In genomic region chr15:72786946-72787345, GRCh38 we compare ENCODE assay signal across 18 cellular contexts. TPM values are rescaled to one million over a fixed set of nuclear protein-coding genes. Genes with fewer than 3 reads are reported as not detected.
DNase-seq lines count a peak whose midpoint lies in the region; ATAC-seq, FAIRE-seq and TF ChIP-seq lines count a peak whose summit lies in the region.
"Had no signal": no experiment of that assay in that cellular context is flagged by ENCODE, and none has a peak within 500 bp of the region (broad histone marks: within the 10 kb centered on the region; RNA-seq: fewer than 3 reads in every experiment).

No MANE protein-coding gene starts in this region.

- CTCF ChIA-PET in MCF 10A (lab: Yijun Ruan, JAX) (interaction anchor here (1.5 to 2.9 kb wide), 2 partner anchors 295 kb away, joined by 4 to 17 read pairs; no protein-coding TSS in a partner anchor), RWPE1 (lab: Yijun Ruan, JAX) (interaction anchor here (1.0 kb wide), 1 partner anchor 295 kb away, joined by 3 read pairs; no protein-coding TSS in a partner anchor)

- H3K9me3 ChIP-seq in breast epithelium: no peaks in the 10 kb centered on the region
- no peaks in the 10 kb centered on the region for H3K9me3 ChIP-seq in T-helper 17 cell (ENCODE audit: control insufficient read depth, low read length, poor library complexity, severe bottlenecking)
- no peaks in the 10 kb centered on the region for H3K9me3 ChIP-seq in effector memory CD4-positive, alpha-beta T cell (ENCODE audit: control insufficient read depth, low read length)

- POLR2A ChIA-PET in MCF 10A (lab: Yijun Ruan, JAX) (interaction anchor here (1.3 kb wide), 1 partner anchor 277 kb away, joined by 5 read pairs; no protein-coding TSS in a partner anchor), RWPE1 (lab: Yijun Ruan, JAX; ENCODE audit: low non-redundant PET) (no interaction called here)

- no peak for TF ChIP-seq CTCF in breast epithelium (IDR thresholded peaks at IDR 0.05)
- TF ChIP-seq CTCF in MCF 10A (IDR thresholded peaks at IDR 0.05; ENCODE audit: unreplicated experiment): no peak
- TF ChIP-seq CTCF in RWPE1 (conservative IDR thresholded peaks at IDR 0.05; ENCODE audit: low read depth): no peak

- H3K36me3 ChIP-seq in breast epithelium: no peaks in the 10 kb centered on the region
- H3K36me3 ChIP-seq in effector memory CD4-positive, alpha-beta T cell (ENCODE audit: control insufficient read depth, insufficient read depth, low read length): no peaks in the 10 kb centered on the region

- H3K27me3 ChIP-seq in breast epithelium: no peaks in the 10 kb centered on the region
- H3K27me3 ChIP-seq in effector memory CD4-positive, alpha-beta T cell (replicated peaks; ENCODE audit: control insufficient read depth, insufficient read depth, low read length, poor library complexity, severe bottlenecking): no peaks in the 10 kb centered on the region
- H3K27me3 ChIP-seq: foreskin keratinocyte had no signal

- H3K27ac ChIP-seq in breast epithelium (peak overlapping the region; percentile 94 to 97), RWPE1 (no peak overlapping the region)
- peak overlapping the region; percentile 50 for H3K27ac ChIP-seq in effector memory CD4-positive, alpha-beta T cell (ENCODE audit: insufficient read depth, low read length, poor library complexity, severe bottlenecking)
- H3K27ac ChIP-seq: foreskin keratinocyte had no signal

- ATAC-seq in T-helper 17 cell (no peak), HG03108 (IDR thresholded peaks at IDR 0.05; ENCODE audit: unreplicated experiment) (no peak)
- ATAC-seq: foreskin keratinocyte; stimulated activated naive CD8-positive, alpha-beta T cell treated with anti-CD3 and anti-CD28 coated beads, Interleukin-15, amount 100 ng/mL, for 72 hours had no signal

- no peak for FAIRE-seq in GM12892 (lab: Jason Lieb, UNC)
- FAIRE-seq: endothelial cell of umbilical vein, TTC549, urothelium cell line had no signal

- intact Hi-C loops in breast epithelium (cut with DNase I; ENCODE audit: low total_unique reads): no loop called here
- intact Hi-C loops in MCF 10A (cut with micrococcal nuclease): no loop called here

- no peaks in the 10 kb centered on the region for H3K9me3 Mint-ChIP-seq in MCF 10A (ENCODE audit: unreplicated experiment)
- H3K9me3 Mint-ChIP-seq: activated CD4-positive, alpha-beta T cell treated with anti-CD3 and anti-CD28 coated beads, Interleukin-2, amount 10 ng/mL, durations not matched to agents 24 days and 14 days; stimulated activated naive CD8-positive, alpha-beta T cell treated with anti-CD3 and anti-CD28 coated beads, Interleukin-15, amount 100 ng/mL, for 72 hours had no signal

- no peak for DNase-seq in breast epithelium (ENCODE audit: low spot score in 2 of 2)
- no peak for DNase-seq in MCF 10A (ENCODE audit: unreplicated experiment)
- DNase-seq in T-helper 17 cell: no peak
- no peak for DNase-seq in effector memory CD4-positive, alpha-beta T cell
- DNase-seq in NCI-H187 (lab: John Stamatoyannopoulos, UW): no peak
- DNase-seq in GM12892 (ENCODE audit: insufficient read length): no peak
- DNase-seq in RWPE1 (ENCODE audit: low spot score): no peak
- DNase-seq: activated CD4-positive, alpha-beta T cell treated with anti-CD3 and anti-CD28 coated beads, Interleukin-2, amount 10 ng/mL, durations not matched to agents 24 days and 14 days; COR-L47; foreskin keratinocyte; GOT3; NCI-H2029; stimulated activated CD4-positive, alpha-beta T cell treated with anti-CD3 and anti-CD28 coated beads, Interleukin-15, amount 100 ng/mL, for 24 hours; stimulated activated naive CD8-positive, alpha-beta T cell treated with anti-CD3 and anti-CD28 coated beads, Interleukin-15, amount 100 ng/mL, for 72 hours had no signal

- H3K27ac Mint-ChIP-seq in MCF 10A (ENCODE audit: low read depth, unreplicated experiment) (no peak overlapping the region), T-helper 17 cell (peak overlapping the region; percentile 95)

- no peak overlapping the region for H3K4me3 ChIP-seq in breast epithelium
- H3K4me3 ChIP-seq in effector memory CD4-positive, alpha-beta T cell (ENCODE audit: insufficient read depth, low read depth, low read length, poor library complexity, severe bottlenecking): no peak overlapping the region

- peaks cover 3 to 6% of the 10 kb centered on the region in 2 donors for H3K4me1 ChIP-seq in breast epithelium
- peaks cover 21% of the 10 kb centered on the region for H3K4me1 ChIP-seq in effector memory CD4-positive, alpha-beta T cell (ENCODE audit: control insufficient read depth, insufficient read depth, low read length, poor library complexity, severe bottlenecking)
- H3K4me1 ChIP-seq: foreskin keratinocyte had no signal

- TF ChIP-seq POLR2A in breast epithelium (IDR thresholded peaks at IDR 0.05): no peak
- TF ChIP-seq POLR2A in GM12892 (IDR thresholded peaks at IDR 0.05; ENCODE audit: low read depth, low read length): no peak

- no TSS peak for BruUV-seq in MCF 10A (replicated peaks; lab: Mats Ljungman, UMichigan)

- H3K27me3 Mint-ChIP-seq in MCF 10A (ENCODE audit: insufficient read depth, unreplicated experiment) (peaks cover 20% of the 10 kb centered on the region), T-helper 17 cell (no peaks in the 10 kb centered on the region)
- H3K27me3 Mint-ChIP-seq: stimulated activated naive CD8-positive, alpha-beta T cell treated with anti-CD3 and anti-CD28 coated beads, Interleukin-15, amount 100 ng/mL, for 72 hours had no signal

- no peak overlapping the region for H3K4me3 Mint-ChIP-seq in MCF 10A (ENCODE audit: unreplicated experiment)
- peak overlapping the region; percentile 58 for H3K4me3 Mint-ChIP-seq in T-helper 17 cell
- H3K4me3 Mint-ChIP-seq: activated CD4-positive, alpha-beta T cell treated with anti-CD3 and anti-CD28 coated beads, Interleukin-2, amount 10 ng/mL, durations not matched to agents 24 days and 14 days; stimulated activated naive CD8-positive, alpha-beta T cell treated with anti-CD3 and anti-CD28 coated beads, Interleukin-15, amount 100 ng/mL, for 72 hours had no signal

- H3K36me3 Mint-ChIP-seq in MCF 10A (ENCODE audit: insufficient read depth, unreplicated experiment) (no peaks in the 10 kb centered on the region), T-helper 17 cell (ENCODE audit: low read depth) (peaks cover 5% of the 10 kb centered on the region)

- no peaks in the 10 kb centered on the region for H3K4me1 Mint-ChIP-seq in MCF 10A (ENCODE audit: insufficient read depth, unreplicated experiment)
- peaks cover 50% of the 10 kb centered on the region for H3K4me1 Mint-ChIP-seq in T-helper 17 cell

RNA-seq across cellular contexts. Expression of gene ADPGK, which starts 3.4 kb away (rescaled TPM):
- total RNA-seq in breast epithelium: 10 to 100 TPM; 68.2 to 70.5 (median 69.3) TPM
- total RNA-seq in MCF 10A (2022): 41.6 and 53.7 TPM in 2 replicates
- total RNA-seq in T-helper 17 cell: 100 to 1,000 TPM; 115 to 124 TPM
- 56.0 TPM for polyA plus RNA-seq in GM12892 (2012; ENCODE audit: missing spikeins)
